22 cellular contexts compared by ENCODE assay signal in the genomic region with DNA sequence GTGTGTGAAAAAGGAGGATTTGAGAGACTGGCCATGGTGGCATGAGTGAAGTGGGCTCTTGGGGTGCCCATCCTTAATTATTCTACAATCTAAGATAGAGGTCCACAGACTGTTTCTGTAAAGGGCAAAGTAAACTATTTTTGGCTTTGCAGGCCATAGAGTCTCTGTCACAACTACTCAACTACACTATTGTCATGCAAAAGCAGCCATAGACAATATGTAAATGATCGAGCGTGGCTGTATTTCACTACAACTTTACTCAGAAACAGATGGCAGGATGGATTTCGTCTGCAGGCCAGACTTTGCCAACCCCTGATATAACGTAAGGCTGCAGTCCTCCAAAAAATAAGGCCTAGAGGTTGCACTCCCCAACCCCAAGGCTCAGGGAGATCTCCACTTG. TPM values are rescaled to one million over a fixed set of nuclear protein-coding genes. Genes with fewer than 3 reads are reported as not detected.
DNase-seq lines count a peak whose midpoint lies in the region; ATAC-seq and TF ChIP-seq lines count a peak whose summit lies in the region.
"Had no signal": no experiment of that assay in that cellular context is flagged by ENCODE, and none has a peak within 500 bp of the region (broad histone marks: within the 10 kb centered on the region; RNA-seq: fewer than 3 reads in every experiment).

No MANE protein-coding gene starts in this region.

- BruUV-seq in A673 (replicated peaks; lab: Mats Ljungman, UMichigan), result no TSS peak

- H3K36me3 ChIP-seq in HUES6 (ENCODE audit: control insufficient read depth, insufficient read depth, low read length) (no peaks in the 10 kb centered on the region), iPS-15b (ENCODE audit: control insufficient read depth, insufficient read depth, low read length) (no peaks in the 10 kb centered on the region), A673 (ENCODE audit: insufficient read depth, low read length, poor library complexity, severe bottlenecking) (no peaks in the 10 kb centered on the region), trophoblast cell (ENCODE audit: control insufficient read depth in 1 of 2, insufficient read depth in 2 of 2, low read length in 2 of 2) (peaks cover 4 to 26% of the 10 kb centered on the region in 2 experiments)

- H2AFZ ChIP-seq in trophoblast cell (ENCODE audit: insufficient read depth, low read length, poor library complexity), result no peak overlapping the region

- no peak overlapping the region for H2BK12ac ChIP-seq in trophoblast cell (ENCODE audit: low read length)

- H3K4ac ChIP-seq in trophoblast cell (ENCODE audit: low read depth, low read length), result no peak overlapping the region

- ATAC-seq in WTC11, result peak; percentile 52
- no peak for ATAC-seq in left colon
- ATAC-seq in GM18909 (IDR thresholded peaks at IDR 0.05; ENCODE audit: poor library complexity, unreplicated experiment), result no peak
- ATAC-seq: CD8-positive, alpha-beta T cell had no signal

- H3K18ac ChIP-seq in trophoblast cell (ENCODE audit: low read length), result no peak overlapping the region

- no peak overlapping the region for H4K12ac ChIP-seq in trophoblast cell (ENCODE audit: low read depth, low read length)

- no peak overlapping the region for H3K14ac ChIP-seq in trophoblast cell (ENCODE audit: low read length)

- WGBS in trophoblast cell (ENCODE audit: extremely low coverage, insufficient coverage, insufficient read length), result no CpG with 5 or more reads among the region's 4 CpGs

- H3K27ac Mint-ChIP-seq in WTC11, result peak overlapping the region; percentile 8; the same call in 1 of the 2 replicates
- H3K27ac Mint-ChIP-seq: B cell; CD8-positive, alpha-beta T cell had no signal

- no peak for DNase-seq in WTC11 (ENCODE audit: low spot score)
- no peak for DNase-seq in left colon
- DNase-seq in A673 (ENCODE audit: low spot score), result no peak
- no peak for DNase-seq in trophoblast cell
- DNase-seq: Caco-2; CD8-positive, alpha-beta T cell; DMS79 treated with DMSO at 0.1 percent for 48 hours; GF-D8; H7; NCI-H1092; NCI-H1417 treated with DMSO at 0.1 percent for 48 hours; NCI-H1694 treated with DMSO at 0.1 percent for 48 hours; NCI-H2081; NCI-H2227 treated with DMSO at 0.1 percent for 48 hours; NCI-H526 treated with DMSO at 0.1 percent for 48 hours; RPMI8226; SHP77 treated with DMSO at 0.1 percent for 48 hours had no signal

- H3K9me3 ChIP-seq in HUES6 (ENCODE audit: control insufficient read depth, insufficient read depth, low read depth, low read length) (no peaks in the 10 kb centered on the region), iPS-15b (ENCODE audit: control insufficient read depth, insufficient read depth, low read length) (no peaks in the 10 kb centered on the region), A673 (ENCODE audit: low read depth, low read length, poor library complexity, severe bottlenecking) (no peaks in the 10 kb centered on the region), trophoblast cell (ENCODE audit: insufficient read depth, low read depth, low read length) (no peaks in the 10 kb centered on the region)
- H3K9me3 ChIP-seq: Caco-2 had no signal

- H2BK5ac ChIP-seq in trophoblast cell (ENCODE audit: low read depth, low read length, poor library complexity), result no peak overlapping the region

- H4K8ac ChIP-seq in trophoblast cell (ENCODE audit: low read depth, low read length), result no peak overlapping the region

- H3K23ac ChIP-seq in trophoblast cell (ENCODE audit: low read length), result no peak overlapping the region

- intact Hi-C loops in left colon (cut with DNase I, micrococcal nuclease), result no loop called here
- intact Hi-C loops in A673 (cut with micrococcal nuclease; ENCODE audit: unreplicated experiment), result no loop called here

- H4K91ac ChIP-seq in trophoblast cell (ENCODE audit: low read depth, low read length), result no peak overlapping the region

- H2AK5ac ChIP-seq in trophoblast cell (ENCODE audit: low read length), result no peak overlapping the region

- POLR2A ChIA-PET in WTC11 (lab: Charles Lee), result no interaction called here
- POLR2A ChIA-PET in A673 (lab: Charles Lee; ENCODE audit: low non-redundant PET), result no interaction called here

- no peak overlapping the region for H2BK120ac ChIP-seq in trophoblast cell (ENCODE audit: insufficient read depth, low read length, poor library complexity)

- no peak overlapping the region for H3K4me2 ChIP-seq in trophoblast cell (ENCODE audit: low read length)

- no peak for TF ChIP-seq CTCF in WTC11 (IDR thresholded peaks at IDR 0.05)
- no peak for TF ChIP-seq CTCF in A673 (conservative IDR thresholded peaks at IDR 0.05; ENCODE audit: low read depth, low read length)

- peaks cover 11% of the 10 kb centered on the region for H3K79me1 ChIP-seq in trophoblast cell (ENCODE audit: low read length)

- no peaks in the 10 kb centered on the region for H3K27me3 Mint-ChIP-seq in WTC11 (ENCODE audit: low read depth)
- H3K27me3 Mint-ChIP-seq: B cell had no signal

- H3K79me2 ChIP-seq in trophoblast cell (ENCODE audit: control insufficient read depth, insufficient read depth, low read length, poor library complexity), result no peaks in the 10 kb centered on the region

- H3K27me3 ChIP-seq in HUES6 (ENCODE audit: control insufficient read depth, insufficient read depth, low read length) (no peaks in the 10 kb centered on the region), iPS-15b (ENCODE audit: control insufficient read depth, insufficient read depth, low read length) (no peaks in the 10 kb centered on the region), A673 (replicated peaks; ENCODE audit: insufficient read depth, low read depth, low read length, poor library complexity) (no peaks in the 10 kb centered on the region), trophoblast cell (ENCODE audit: insufficient read depth, low read length) (no peaks in the 10 kb centered on the region)

- no peak overlapping the region for H3K4me3 ChIP-seq in HUES6 (ENCODE audit: low read depth, low read length)
- peak overlapping the region; percentile 8 for H3K4me3 ChIP-seq in iPS-15b (ENCODE audit: low read depth, low read length)
- H3K4me3 ChIP-seq in A673 (ENCODE audit: low read depth, low read length, poor library complexity, severe bottlenecking), result no peak overlapping the region
- no peak overlapping the region for H3K4me3 ChIP-seq in trophoblast cell (ENCODE audit: low read depth, low read length)

- H3K9ac ChIP-seq in HUES6 (ENCODE audit: low read length) (no peak overlapping the region), iPS-15b (ENCODE audit: low read depth, low read length) (no peak overlapping the region), trophoblast cell (ENCODE audit: low read length) (no peak overlapping the region)

- CTCF ChIA-PET in WTC11 (lab: Charles Lee) (no interaction called here), A673 (lab: Charles Lee) (no interaction called here)

- H3K4me3 Mint-ChIP-seq in WTC11, result no peak overlapping the region
- H3K4me3 Mint-ChIP-seq: B cell; CD8-positive, alpha-beta T cell had no signal

- H3K36me3 Mint-ChIP-seq in WTC11, result no peaks in the 10 kb centered on the region
- H3K36me3 Mint-ChIP-seq: CD8-positive, alpha-beta T cell had no signal

- H3K4me1 ChIP-seq in HUES6 (ENCODE audit: control insufficient read depth, insufficient read depth, low read length) (peaks cover 43% of the 10 kb centered on the region), iPS-15b (ENCODE audit: control insufficient read depth, insufficient read depth, low read length) (peaks cover 21% of the 10 kb centered on the region), A673 (ENCODE audit: insufficient read depth, low read length, poor library complexity, severe bottlenecking) (no peaks in the 10 kb centered on the region), trophoblast cell (ENCODE audit: control insufficient read depth in 1 of 2, insufficient read depth in 2 of 2, low read length in 2 of 2) (peaks cover 3 to 6% of the 10 kb centered on the region in 2 experiments)

- peaks cover 47% of the 10 kb centered on the region for H3K4me1 Mint-ChIP-seq in WTC11

- H3K9me3 Mint-ChIP-seq in WTC11, result no peaks in the 10 kb centered on the region
- H3K9me3 Mint-ChIP-seq: CD8-positive, alpha-beta T cell had no signal

- H3K27ac ChIP-seq in HUES6 (ENCODE audit: low read depth, low read length) (peak overlapping the region; percentile 10; the same call in 1 of the 2 replicates), A673 (ENCODE audit: low read depth, low read length, poor library complexity, severe bottlenecking) (no peak overlapping the region), trophoblast cell (ENCODE audit: low read depth, low read length) (no peak overlapping the region)
- H3K27ac ChIP-seq: C4-2B had no signal

TF ChIP-seq in WTC11, 78 proteins besides CTCF, POLR2A, EP300 and RAD21 (continues in another document):
- TF ChIP-seq, protein P1, sequence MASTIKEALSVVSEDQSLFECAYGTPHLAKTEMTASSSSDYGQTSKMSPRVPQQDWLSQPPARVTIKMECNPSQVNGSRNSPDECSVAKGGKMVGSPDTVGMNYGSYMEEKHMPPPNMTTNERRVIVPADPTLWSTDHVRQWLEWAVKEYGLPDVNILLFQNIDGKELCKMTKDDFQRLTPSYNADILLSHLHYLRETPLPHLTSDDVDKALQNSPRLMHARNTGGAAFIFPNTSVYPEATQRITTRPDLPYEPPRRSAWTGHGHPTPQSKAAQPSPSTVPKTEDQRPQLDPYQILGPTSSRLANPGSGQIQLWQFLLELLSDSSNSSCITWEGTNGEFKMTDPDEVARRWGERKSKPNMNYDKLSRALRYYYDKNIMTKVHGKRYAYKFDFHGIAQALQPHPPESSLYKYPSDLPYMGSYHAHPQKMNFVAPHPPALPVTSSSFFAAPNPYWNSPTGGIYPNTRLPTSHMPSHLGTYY (CRISPR knock-in tag; IDR thresholded peaks at IDR 0.05), result no peak
- no peak for TF ChIP-seq MXD4 (CRISPR knock-in tag; IDR thresholded peaks at IDR 0.05; ENCODE audit: borderline replicate concordance)

RNA-seq across cellular contexts. Expression of a gene that starts 58.2 kb away (rescaled TPM):
- total RNA-seq in WTC11 (2021) (28.9 to 34.0 TPM (median 30.6 TPM) in 3 replicates), left colon (10 to 100 TPM; 39.2 to 39.6 TPM), A673 (2021) (78.4 and 82.6 TPM in 2 replicates)
- polyA plus RNA-seq in trophoblast cell (2013), result 42.9 and 45.3 TPM in 2 replicates
